Comparison of ENCODE assay signal across 28 cellular contexts in the genomic region with DNA sequence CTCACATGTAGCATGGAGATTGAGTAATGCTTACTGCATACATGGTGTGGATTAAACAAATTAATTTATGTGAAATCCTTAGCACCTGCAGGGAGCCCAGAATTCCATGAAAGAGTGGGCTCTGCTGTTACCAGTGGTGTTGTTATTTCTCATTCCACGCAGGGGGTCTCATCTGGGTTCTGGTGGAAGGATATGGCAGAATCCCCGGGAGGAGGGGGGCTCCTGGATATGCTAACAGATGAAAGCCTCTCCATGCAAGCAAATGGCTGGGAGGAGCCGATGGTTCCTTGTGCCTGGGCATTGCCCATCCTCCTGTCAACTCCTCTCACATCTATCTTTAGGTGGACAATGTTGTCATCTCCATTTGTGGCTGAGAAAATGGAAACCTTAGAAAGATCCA.
"Had no signal": no experiment of that assay in that cellular context is flagged by ENCODE, and none has a peak within 500 bp of the region (broad histone marks: within the 10 kb centered on the region; RNA-seq: fewer than 3 reads in every experiment).

No MANE protein-coding gene starts in this region.

- DNase-seq: stimulated activated CD4-positive, alpha-beta T cell treated with anti-CD3 and anti-CD28 coated beads, Interleukin-2, amount 100 ng/mL, for 48 hours; stimulated activated CD4-positive, alpha-beta T cell treated with anti-CD3 and anti-CD28 coated beads, Interleukin-4, amount 100 ng/mL, for 1 hour; stimulated activated CD4-positive, alpha-beta T cell treated with anti-CD3 and anti-CD28 coated beads, Interleukin-4, amount 100 ng/mL, for 24 hours; stimulated activated CD4-positive, alpha-beta T cell treated with anti-CD3 and anti-CD28 coated beads, Interleukin-4, amount 100 ng/mL, for 4 hours; stimulated activated CD8-positive, alpha-beta memory T cell treated with anti-CD3 and anti-CD28 coated beads, Interleukin-4, amount 100 ng/mL, for 48 hours; stimulated activated naive B cell treated with anti-CD40 and anti-IgM and Interleukin-4, amounts not matched to agents 10 μg/mL and 1 μg/mL and 100 μg/mL, for 72 hours; stimulated activated naive CD4-positive, alpha-beta T cell; stimulated activated naive CD4-positive, alpha-beta T cell treated with Interleukin-2 at 50 U/mL for 16 hours; stimulated activated naive CD8-positive, alpha-beta T cell treated with anti-CD3 and anti-CD28 coated beads, Interleukin-15, amount 100 ng/mL, for 72 hours; stimulated activated naive CD8-positive, alpha-beta T cell treated with anti-CD3 and anti-CD28 coated beads, Interleukin-15, Interleukin-2, amounts not matched to agents 100 U/mL and 50 U/mL, for 24 hours; stomach; substantia nigra; testis; thyroid gland; tibial artery; transverse colon; trophoblast cell; upper lobe of left lung; upper lobe of right lung; uterus had no signal

- H3K27ac ChIP-seq: stomach, suprapubic skin, testis, thoracic aorta, thyroid gland, tibial artery, tibial nerve, transverse colon, upper lobe of left lung, upper lobe of right lung, uterus, vagina had no signal

- H3K9me3 Mint-ChIP-seq: stimulated activated effector memory CD8-positive, alpha-beta T cell treated with anti-CD3 and anti-CD28 coated beads, Interleukin-12 subunit alpha, Interleukin-12 subunit beta, amount 100 ng/mL, for 72 hours; stimulated activated memory B cell treated with anti-CD40 and anti-IgM and Interleukin-4, amounts not matched to agents 10 μg/mL and 1 μg/mL and 100 μg/mL, for 72 hours; stimulated activated naive B cell treated with anti-CD40 and anti-IgM and Interleukin-4, amounts not matched to agents 10 μg/mL and 1 μg/mL and 100 μg/mL, for 72 hours; stimulated activated naive CD8-positive, alpha-beta T cell treated with anti-CD3 and anti-CD28 coated beads, Interleukin-15, amount 100 ng/mL, for 72 hours; stimulated activated naive CD8-positive, alpha-beta T cell treated with anti-CD3 and anti-CD28 coated beads, Interleukin-15, Interleukin-2, amounts not matched to agents 100 ng/mL and 50 ng/mL, for 24 hours had no signal

- H3K36me3 ChIP-seq: stomach, suprapubic skin, thoracic aorta, thyroid gland, tibial artery, tibial nerve, transverse colon, upper lobe of left lung, upper lobe of right lung, uterus, vagina had no signal

- H3K9me3 ChIP-seq: stomach, suprapubic skin, testis, thoracic aorta, thyroid gland, tibial artery, tibial nerve, transverse colon, upper lobe of left lung, upper lobe of right lung, uterus, vagina had no signal

- H3K4me3 ChIP-seq: stomach, suprapubic skin, testis, thoracic aorta, thyroid gland, tibial artery, tibial nerve, transverse colon, upper lobe of left lung, upper lobe of right lung, uterus, vagina had no signal

- H3K4me1 ChIP-seq: stomach, suprapubic skin, testis, thyroid gland, transverse colon, upper lobe of left lung, upper lobe of right lung, uterus had no signal

- H3K36me3 Mint-ChIP-seq: stimulated activated effector memory CD8-positive, alpha-beta T cell treated with anti-CD3 and anti-CD28 coated beads, Interleukin-12 subunit alpha, Interleukin-12 subunit beta, amount 100 ng/mL, for 72 hours; stimulated activated memory B cell treated with anti-CD40 and anti-IgM and Interleukin-4, amounts not matched to agents 10 μg/mL and 1 μg/mL and 100 μg/mL, for 72 hours; stimulated activated naive B cell treated with anti-CD40 and anti-IgM and Interleukin-4, amounts not matched to agents 10 μg/mL and 1 μg/mL and 100 μg/mL, for 72 hours; type B pancreatic cell had no signal

- H3K27ac Mint-ChIP-seq: stimulated activated effector memory CD8-positive, alpha-beta T cell treated with anti-CD3 and anti-CD28 coated beads, Interleukin-12 subunit alpha, Interleukin-12 subunit beta, amount 100 ng/mL, for 72 hours; stimulated activated memory B cell treated with anti-CD40 and anti-IgM and Interleukin-4, amounts not matched to agents 10 μg/mL and 1 μg/mL and 100 μg/mL, for 72 hours; stimulated activated naive B cell treated with anti-CD40 and anti-IgM and Interleukin-4, amounts not matched to agents 10 μg/mL and 1 μg/mL and 100 μg/mL, for 72 hours; stimulated activated naive CD8-positive, alpha-beta T cell treated with anti-CD3 and anti-CD28 coated beads, Interleukin-15, amount 100 ng/mL, for 72 hours; stimulated activated naive CD8-positive, alpha-beta T cell treated with anti-CD3 and anti-CD28 coated beads, Interleukin-15, Interleukin-2, amounts not matched to agents 100 ng/mL and 50 ng/mL, for 24 hours; type B pancreatic cell had no signal

- H3K27me3 ChIP-seq: testis, thyroid gland, transverse colon, upper lobe of left lung, uterus, vagina had no signal

- H3K4me1 Mint-ChIP-seq: stimulated activated effector memory CD8-positive, alpha-beta T cell treated with anti-CD3 and anti-CD28 coated beads, Interleukin-12 subunit alpha, Interleukin-12 subunit beta, amount 100 ng/mL, for 72 hours; stimulated activated memory B cell treated with anti-CD40 and anti-IgM and Interleukin-4, amounts not matched to agents 10 μg/mL and 1 μg/mL and 100 μg/mL, for 72 hours; stimulated activated naive B cell treated with anti-CD40 and anti-IgM and Interleukin-4, amounts not matched to agents 10 μg/mL and 1 μg/mL and 100 μg/mL, for 72 hours; stimulated activated naive CD8-positive, alpha-beta T cell treated with anti-CD3 and anti-CD28 coated beads, Interleukin-15, amount 100 ng/mL, for 72 hours had no signal

- H3K4me3 Mint-ChIP-seq: stimulated activated effector memory CD8-positive, alpha-beta T cell treated with anti-CD3 and anti-CD28 coated beads, Interleukin-12 subunit alpha, Interleukin-12 subunit beta, amount 100 ng/mL, for 72 hours; stimulated activated memory B cell treated with anti-CD40 and anti-IgM and Interleukin-4, amounts not matched to agents 10 μg/mL and 1 μg/mL and 100 μg/mL, for 72 hours; stimulated activated naive B cell treated with anti-CD40 and anti-IgM and Interleukin-4, amounts not matched to agents 10 μg/mL and 1 μg/mL and 100 μg/mL, for 72 hours; stimulated activated naive CD8-positive, alpha-beta T cell treated with anti-CD3 and anti-CD28 coated beads, Interleukin-15, amount 100 ng/mL, for 72 hours; stimulated activated naive CD8-positive, alpha-beta T cell treated with anti-CD3 and anti-CD28 coated beads, Interleukin-15, Interleukin-2, amounts not matched to agents 100 ng/mL and 50 ng/mL, for 24 hours; type B pancreatic cell had no signal
